Comparison of ENCODE assay signal across 36 cellular contexts in the genomic region with DNA sequence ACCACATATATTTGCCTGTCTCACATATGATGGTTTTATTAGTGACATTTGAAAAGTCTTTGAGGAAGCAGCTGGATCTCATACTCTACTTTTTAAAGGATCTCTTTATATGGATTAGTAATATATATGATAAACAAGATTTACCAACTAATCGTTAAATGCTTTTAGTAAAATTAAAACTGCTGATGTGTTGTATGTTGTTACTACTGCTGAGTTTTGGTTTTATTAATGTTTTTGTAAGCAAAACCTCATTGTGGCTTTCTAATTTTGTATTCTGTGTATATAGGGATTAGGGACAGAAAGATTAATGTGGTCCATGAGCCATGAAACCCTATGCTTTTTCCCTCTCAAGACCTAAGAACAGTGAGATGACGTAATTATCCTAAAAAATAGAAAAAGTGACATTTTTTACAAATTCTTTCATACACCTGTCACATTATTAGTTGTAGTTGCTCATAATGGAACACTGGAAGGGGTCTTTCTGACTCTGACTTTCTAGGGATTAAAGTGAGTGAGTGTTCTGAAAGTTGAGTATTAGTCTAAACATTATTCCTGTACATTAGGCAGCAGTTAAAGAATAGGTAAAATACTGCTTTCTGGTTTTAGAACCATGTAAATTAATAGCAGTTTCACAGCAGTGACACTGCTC.
"Had no signal": no experiment of that assay in that cellular context is flagged by ENCODE, and none has a peak within 500 bp of the region (broad histone marks: within the 10 kb centered on the region; RNA-seq: fewer than 3 reads in every experiment).

No MANE protein-coding gene starts in this region.

- H3K9me3 Mint-ChIP-seq: activated CD4-positive, alpha-beta memory T cell treated with anti-CD3 and anti-CD28 coated beads for 36 hours; activated naive CD8-positive, alpha-beta T cell treated with anti-CD3 and anti-CD28 coated beads for 36 hours; activated T-helper 17 cell treated with anti-CD3 and anti-CD28 coated beads, Interleukin-2, amount 50 U/mL, for 72 hours had no signal

- H3K9ac ChIP-seq: SK-N-SH had no signal

- H3K27me3 Mint-ChIP-seq: activated B cell treated with CpG ODN at 0.5 μM for 24 hours; activated CD4-positive, alpha-beta memory T cell treated with anti-CD3 and anti-CD28 coated beads for 36 hours; activated naive CD8-positive, alpha-beta T cell treated with anti-CD3 and anti-CD28 coated beads for 36 hours; activated T-helper 17 cell treated with anti-CD3 and anti-CD28 coated beads, Interleukin-2, amount 50 U/mL, for 72 hours had no signal

- ATAC-seq: activated T-helper 17 cell treated with anti-CD3 and anti-CD28 coated beads, Interleukin-2, amount 50 U/mL, for 72 hours; Panc1 had no signal

- H3K4me2 ChIP-seq: SK-N-SH had no signal

- DNase-seq: activated B cell treated with CpG ODN at 0.5 μM for 24 hours; activated CD4-positive, alpha-beta memory T cell treated with anti-CD3 and anti-CD28 coated beads for 36 hours; activated CD4-positive, alpha-beta T cell treated with anti-CD3 and anti-CD28 coated beads for 4 hours; activated CD4-positive, alpha-beta T cell treated with anti-CD3 and anti-CD28 coated beads, Interleukin-2, amount 50 U/mL, for 1 hour; activated CD4-positive, CD25-positive, alpha-beta regulatory T cell treated with anti-CD3 and anti-CD28 coated beads, Interleukin-2, amount 50 U/mL, for 72 hours; activated CD8-positive, alpha-beta memory T cell treated with anti-CD3 and anti-CD28 coated beads, Interleukin-2, amount 50 U/mL, for 4 hours; activated effector memory CD4-positive, alpha-beta T cell treated with anti-CD3 and anti-CD28 coated beads, Interleukin-2, amount 50 U/mL, for 16 hours; activated naive CD4-positive, alpha-beta T cell; activated naive CD4-positive, alpha-beta T cell treated with anti-CD3 and anti-CD28 coated beads, Interleukin-2, amount 50 U/mL, for 16 hours; activated naive CD8-positive, alpha-beta T cell treated with anti-CD3 and anti-CD28 coated beads for 36 hours; activated T-cell treated with anti-CD3 and anti-CD28 coated beads, Interleukin-2, amount 50 U/mL, for 48 hours; amniotic stem cell; aorta; brain microvascular endothelial cell; central memory CD4-positive, alpha-beta T cell; MM.1S; MV-4-11; NCI-H1092; NCI-H1436 treated with DMSO at 0.1 percent for 48 hours; NCI-H187; NCI-H2029 treated with DMSO at 0.1 percent for 48 hours; NCI-H2107; NCI-H2171; NCI-H2227 treated with DMSO at 0.1 percent for 48 hours; NCI-H446; NCI-H510A treated with DMSO at 0.1 percent for 48 hours; NCI-H526 treated with DMSO at 0.1 percent for 48 hours; NCI-H774; SHP77; SK-N-SH; T-helper 2 cell; T-helper 9 cell had no signal

- H3K27ac ChIP-seq: brain microvascular endothelial cell, SJSA1, VCaP had no signal

- H3K9me3 ChIP-seq: SK-N-SH had no signal

- H3K4me1 Mint-ChIP-seq: activated B cell treated with CpG ODN at 0.5 μM for 24 hours; activated naive CD8-positive, alpha-beta T cell treated with anti-CD3 and anti-CD28 coated beads for 36 hours; activated T-helper 17 cell treated with anti-CD3 and anti-CD28 coated beads, Interleukin-2, amount 50 U/mL, for 72 hours had no signal

- H3K27ac Mint-ChIP-seq: activated B cell treated with CpG ODN at 0.5 μM for 24 hours; activated CD4-positive, alpha-beta memory T cell treated with anti-CD3 and anti-CD28 coated beads for 36 hours; activated naive CD8-positive, alpha-beta T cell treated with anti-CD3 and anti-CD28 coated beads for 36 hours; activated T-helper 17 cell treated with anti-CD3 and anti-CD28 coated beads, Interleukin-2, amount 50 U/mL, for 72 hours had no signal

- H3K27me3 ChIP-seq: brain microvascular endothelial cell, SJSA1 had no signal

- H3K4me3 Mint-ChIP-seq: activated B cell treated with CpG ODN at 0.5 μM for 24 hours; activated CD4-positive, alpha-beta memory T cell treated with anti-CD3 and anti-CD28 coated beads for 36 hours; activated naive CD8-positive, alpha-beta T cell treated with anti-CD3 and anti-CD28 coated beads for 36 hours; activated T-helper 17 cell treated with anti-CD3 and anti-CD28 coated beads, Interleukin-2, amount 50 U/mL, for 72 hours had no signal

- H3K4me3 ChIP-seq: SJSA1 had no signal

- H3K36me3 ChIP-seq: brain microvascular endothelial cell had no signal
